Comparison of ENCODE assay signal across 8 cellular contexts in the genomic region with DNA sequence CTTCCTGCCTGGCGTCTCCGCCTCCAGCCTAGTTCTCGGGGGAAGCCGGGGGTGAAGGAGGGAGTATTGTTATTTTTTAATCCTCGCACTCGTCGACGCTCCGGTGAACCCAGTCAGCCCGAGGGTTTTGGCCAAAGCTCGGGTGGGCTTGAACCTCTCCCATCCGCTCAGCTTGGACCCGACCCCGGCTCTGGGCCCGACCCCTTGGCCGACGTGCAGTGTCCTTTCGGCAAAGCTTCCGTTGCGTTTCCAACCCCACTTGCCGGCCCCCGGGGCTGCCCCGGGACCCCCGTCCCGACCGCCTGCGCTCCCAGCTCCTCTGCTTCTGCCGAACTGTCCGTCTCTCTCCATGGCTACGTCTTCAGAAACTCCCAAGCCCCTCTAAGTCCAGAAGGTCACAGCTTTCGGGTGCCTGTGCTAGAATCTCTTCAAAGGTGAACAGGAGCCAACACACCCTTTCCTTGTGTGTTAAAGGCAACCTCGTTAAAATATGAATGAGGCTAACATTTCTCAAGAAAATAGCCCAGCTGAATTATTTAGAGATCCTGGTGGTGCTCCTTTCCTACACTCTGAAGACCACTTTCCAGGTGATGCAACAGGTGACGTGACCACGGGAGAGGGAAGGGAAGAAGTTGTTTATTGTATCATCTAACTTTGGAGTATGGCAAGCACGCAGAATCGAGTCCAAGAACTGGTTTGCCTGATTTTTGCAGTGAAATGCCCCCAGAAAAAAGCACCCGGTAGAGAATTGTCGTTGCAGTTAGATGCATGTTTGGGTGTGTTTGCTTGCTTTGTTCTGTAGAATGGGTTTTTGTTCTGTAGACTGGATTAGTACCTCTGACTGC. TPM values are rescaled to one million over a fixed set of nuclear protein-coding genes. Genes with fewer than 3 reads are reported as not detected.
DNase-seq lines count a peak whose midpoint lies in the region; ATAC-seq and TF ChIP-seq lines count a peak whose summit lies in the region.

No MANE protein-coding gene starts in this region.

- H3K36me3 Mint-ChIP-seq in WTC11 = peaks cover 14% of the 10 kb centered on the region

- H3K27ac ChIP-seq in iPS-20b (ENCODE audit: low read length) (peak overlapping the region; percentile 21), suprapubic skin (peak overlapping the region; percentile 94)

- H3K27me3 Mint-ChIP-seq in WTC11 (ENCODE audit: low read depth) = no peaks in the 10 kb centered on the region

- H3K4me1 ChIP-seq in iPS-20b (ENCODE audit: insufficient read depth, low read length) (peaks cover 30% of the 10 kb centered on the region), suprapubic skin (peaks cover 31% of the 10 kb centered on the region)

- DNase-seq in BJ (ENCODE audit: low read depth) (no peak), HFF-Myc (ENCODE audit: extremely low read depth, low read depth) (no peak), WTC11 (ENCODE audit: low spot score) (peak; percentile 34), suprapubic skin (ENCODE audit: low spot score in 2 of 2) (peak; percentile 80 to 81)
- DNase-seq in activated naive CD4-positive, alpha-beta T cell treated with Interleukin-2 at 50 U/mL for 16 hours = no peak

- H3K27me3 ChIP-seq in BJ (ENCODE audit: control insufficient read depth, insufficient read depth, low read length) = no peaks in the 10 kb centered on the region
- no peaks in the 10 kb centered on the region for H3K27me3 ChIP-seq in iPS-20b (ENCODE audit: insufficient read depth, low read length)
- H3K27me3 ChIP-seq in suprapubic skin = no peaks in the 10 kb centered on the region

- ATAC-seq in WTC11 (no peak), HG02840 (IDR thresholded peaks at IDR 0.05; ENCODE audit: low FRiP score, unreplicated experiment) (no peak), HG03432 (IDR thresholded peaks at IDR 0.05; ENCODE audit: unreplicated experiment) (no peak)

- no peak overlapping the region for H3K4me3 Mint-ChIP-seq in WTC11

- no peaks in the 10 kb centered on the region for H3K9me3 ChIP-seq in iPS-20b (ENCODE audit: insufficient read depth, low read depth, low read length)
- H3K9me3 ChIP-seq in suprapubic skin = no peaks in the 10 kb centered on the region

- H3K4me3 ChIP-seq in BJ (ENCODE audit: low read depth, low read length) = peak overlapping the region; percentile 64
- peak overlapping the region; percentile 93 for H3K4me3 ChIP-seq in HFF-Myc (replicated peaks; ENCODE audit: low read depth, low read length)
- peak overlapping the region; percentile 97 for H3K4me3 ChIP-seq in iPS-20b (ENCODE audit: low read length)
- peak overlapping the region; percentile 97 for H3K4me3 ChIP-seq in suprapubic skin

- TF ChIP-seq EP300 in suprapubic skin (IDR thresholded peaks at IDR 0.05) = no peak

- no peak overlapping the region for H3K27ac Mint-ChIP-seq in WTC11

- TF ChIP-seq POLR2A in suprapubic skin (IDR thresholded peaks at IDR 0.05) = no peak

- peak overlapping the region; percentile 93 for H3K9ac ChIP-seq in iPS-20b (ENCODE audit: low read depth, low read length)

- H3K36me3 ChIP-seq in BJ (ENCODE audit: control insufficient read depth, insufficient read depth, low read length) = no peaks in the 10 kb centered on the region
- peaks cover 17% of the 10 kb centered on the region for H3K36me3 ChIP-seq in iPS-20b (ENCODE audit: insufficient read depth, low read depth, low read length)
- H3K36me3 ChIP-seq in suprapubic skin = no peaks in the 10 kb centered on the region

- no peaks in the 10 kb centered on the region for H3K9me3 Mint-ChIP-seq in WTC11

- WGBS in suprapubic skin = 2% methylated on average over 31 of the region's 38 CpGs

- no peak for TF ChIP-seq CTCF in BJ (IDR thresholded peaks at IDR 0.05; ENCODE audit: insufficient read depth, low read depth, low read length)
- no peak for TF ChIP-seq CTCF in HFF-Myc (IDR thresholded peaks at IDR 0.05; ENCODE audit: low read depth, low read length, missing control alignments)
- no peak for TF ChIP-seq CTCF in WTC11 (IDR thresholded peaks at IDR 0.05)
- TF ChIP-seq CTCF in suprapubic skin (IDR thresholded peaks at IDR 0.05) = no peak

- POLR2A ChIA-PET in BJ (lab: Charles Lee) = interaction anchor here (0.6 kb wide), 1 partner anchor 43 kb away, joined by 3 read pairs; no protein-coding TSS in a partner anchor
- POLR2A ChIA-PET in WTC11 (lab: Charles Lee) = interaction anchor here (0.7 to 2.7 kb wide), 4 partner anchors 45 to 317 kb away, joined by 3 to 10 read pairs (median 4); a partner anchor contains a TSS

- H3K4me1 Mint-ChIP-seq in WTC11 = peaks cover 44% of the 10 kb centered on the region

- CTCF ChIA-PET in BJ (lab: Yijun Ruan, JAX) = interaction anchor here (0.6 kb wide), 1 partner anchor 182 kb away, joined by 3 read pairs; a partner anchor contains a TSS
- CTCF ChIA-PET in WTC11 (lab: Charles Lee) = interaction anchor here (0.8 to 2.0 kb wide), 3 partner anchors 12 to 143 kb away, joined by 3 to 12 read pairs (median 4); no protein-coding TSS in a partner anchor

TF ChIP-seq in WTC11, 78 proteins besides CTCF, POLR2A, EP300 and RAD21:
- 0 out of 2 replicates have a peak, but pooled peaks have one; percentile 56 for TF ChIP-seq GABPB1 (CRISPR knock-in tag; IDR thresholded peaks at IDR 0.05)
- TF ChIP-seq, protein P1, sequence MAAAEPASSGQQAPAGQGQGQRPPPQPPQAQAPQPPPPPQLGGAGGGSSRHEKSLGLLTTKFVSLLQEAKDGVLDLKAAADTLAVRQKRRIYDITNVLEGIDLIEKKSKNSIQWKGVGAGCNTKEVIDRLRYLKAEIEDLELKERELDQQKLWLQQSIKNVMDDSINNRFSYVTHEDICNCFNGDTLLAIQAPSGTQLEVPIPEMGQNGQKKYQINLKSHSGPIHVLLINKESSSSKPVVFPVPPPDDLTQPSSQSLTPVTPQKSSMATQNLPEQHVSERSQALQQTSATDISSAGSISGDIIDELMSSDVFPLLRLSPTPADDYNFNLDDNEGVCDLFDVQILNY (CRISPR knock-in tag; IDR thresholded peaks at IDR 0.05) = no peak

RNA-seq across cellular contexts. Expression of a gene that starts 0.7 kb away (rescaled TPM):
- polyA plus RNA-seq in BJ (2011; rRNA removed) = 31.1 and 44.7 TPM in 2 replicates
- 22.6 and 27.6 TPM in 2 replicates for polyA minus RNA-seq in BJ (2011; rRNA and poly(A)+ RNA removed)
- 76.1 to 108 TPM (median 76.4 TPM) in 3 replicates for total RNA-seq in WTC11 (2021)
- total RNA-seq in suprapubic skin = 10 to 100 TPM; 24.0 to 31.6 (median 30.2) TPM

Comparison
In these comparisons a context has a peak if more than half of its experiments do, and no peak if none do; other contexts are left out.
1. DNase-seq: peak in WTC11 (single experiment) and suprapubic skin (2 of 2); none in BJ (single experiment), HFF-Myc (single experiment) and activated naive CD4-positive, alpha-beta T cell treated with Interleukin-2 at 50 U/mL for 16 hours (single experiment).
2. Peak in every context shown above with its lines, with median percentiles within 50 percentile points of each other: H3K4me3 ChIP-seq.